15 cellular contexts compared by ENCODE assay signal in the genomic region with DNA sequence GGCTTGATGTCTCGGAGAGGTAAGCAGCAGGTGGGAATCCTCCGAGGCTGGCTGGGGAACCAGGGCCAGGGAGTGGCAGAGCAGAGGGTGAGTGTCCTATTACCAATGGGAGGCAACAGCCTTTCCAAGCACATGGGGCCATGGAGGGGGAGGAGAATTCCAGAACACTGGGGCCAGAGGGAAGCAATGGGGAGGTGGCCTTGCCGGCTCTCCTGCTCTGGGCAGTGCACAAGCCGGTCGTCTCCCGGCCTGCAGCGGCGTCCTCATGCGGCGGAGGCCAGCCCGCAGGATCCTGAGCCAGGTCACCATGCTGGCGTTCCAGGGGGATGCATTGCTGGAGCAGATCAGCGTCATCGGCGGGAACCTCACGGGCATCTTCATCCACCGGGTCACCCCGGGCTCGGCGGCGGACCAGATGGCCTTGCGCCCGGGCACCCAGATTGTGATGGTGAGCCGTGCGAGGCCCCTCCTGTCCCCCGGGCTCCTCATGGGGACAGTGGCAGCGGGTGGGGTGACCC. TPM values are rescaled to one million over a fixed set of nuclear protein-coding genes. Genes with fewer than 3 reads are reported as not detected.
DNase-seq lines count a peak whose midpoint lies in the region; ATAC-seq, FAIRE-seq and TF ChIP-seq lines count a peak whose summit lies in the region.
"Had no signal": no experiment of that assay in that cellular context is flagged by ENCODE, and none has a peak within 500 bp of the region (broad histone marks: within the 10 kb centered on the region; RNA-seq: fewer than 3 reads in every experiment).

No MANE protein-coding gene starts in this region.

- TF ChIP-seq POLR2A in H54 (IDR thresholded peaks at IDR 0.05; ENCODE audit: low read depth, low read length): no peak

- intact Hi-C loops in left colon (cut with DNase I, micrococcal nuclease): no loop called here

- no peaks in the 10 kb centered on the region for H3K4me1 ChIP-seq in RWPE2 (ENCODE audit: insufficient read depth, poor library complexity, severe bottlenecking)
- H3K4me1 ChIP-seq: tibial nerve had no signal

- no peaks in the 10 kb centered on the region for H3K27me3 ChIP-seq in RWPE2 (ENCODE audit: insufficient read depth, poor library complexity, severe bottlenecking)
- H3K27me3 ChIP-seq: tibial nerve had no signal

- no peak for FAIRE-seq in H54 (lab: Jason Lieb, UNC)

- H3K9me3 ChIP-seq in RWPE2 (ENCODE audit: severe bottlenecking): no peaks in the 10 kb centered on the region
- H3K9me3 ChIP-seq: tibial nerve had no signal

- no peak for TF ChIP-seq CTCF in RWPE2 (IDR thresholded peaks at IDR 0.05; ENCODE audit: poor library complexity, severe bottlenecking)

- ATAC-seq in RWPE2 (ENCODE audit: low read depth) (peak; percentile 48), left colon (peak; percentile 15), HG02840 (IDR thresholded peaks at IDR 0.05; ENCODE audit: low FRiP score, unreplicated experiment) (no peak)

- H3K27ac ChIP-seq in RWPE2 (ENCODE audit: poor library complexity, severe bottlenecking): no peak overlapping the region
- H3K27ac ChIP-seq: RWPE1, tibial nerve had no signal

- H3K4me3 ChIP-seq in RWPE2 (ENCODE audit: severe bottlenecking): no peak overlapping the region
- H3K4me3 ChIP-seq: tibial nerve had no signal

- DNase-seq in ELR (ENCODE audit: low read depth) (peak; percentile 14), RWPE2 (ENCODE audit: low spot score) (no peak), left colon (no peak), nucleus accumbens (lab: John Stamatoyannopoulos, UW) (no peak), H54 (ENCODE audit: insufficient read length, low spot score) (no peak)
- DNase-seq: activated CD4-positive, alpha-beta T cell treated with anti-CD3 and anti-CD28 coated beads for 4 hours; activated naive CD8-positive, alpha-beta T cell treated with anti-CD3 and anti-CD28 coated beads for 36 hours; activated T-cell treated with anti-CD3 and anti-CD28 coated beads for 4 hours; central memory CD4-positive, alpha-beta T cell; KBM-7; naive B cell; NCI-H524 treated with DMSO at 0.1 percent for 48 hours had no signal

- H3K36me3 ChIP-seq in RWPE2 (ENCODE audit: low read depth): no peaks in the 10 kb centered on the region
- H3K36me3 ChIP-seq: tibial nerve had no signal

RNA-seq across cellular contexts. Expression of a gene that starts 21.9 kb away (rescaled TPM):
- 10 to 100 TPM; 51.2 to 54.9 TPM for total RNA-seq in left colon

RNA-seq across cellular contexts. Expression of a gene that starts 22.0 kb away (rescaled TPM):
- total RNA-seq in left colon: 1 to 10 TPM; 9.4 to 10.0 TPM

RNA-seq across cellular contexts. Expression of a gene that starts 28.4 kb away (rescaled TPM):
- total RNA-seq in left colon: 1 to 10 TPM in 1 of 2 donors, under 1 TPM in 1; 0.64 to 1.3 TPM
- total RNA-seq: activated naive CD8-positive, alpha-beta T cell treated with anti-CD3 and anti-CD28 coated beads for 36 hours had no signal

RNA-seq across cellular contexts. Expression of a gene that starts 51.3 kb away (rescaled TPM):
- total RNA-seq in left colon: 10 to 100 TPM; 65.5 to 69.9 TPM
